8 cellular contexts compared by ENCODE assay signal in genomic region chr5:122311888-122312669, GRCh38. TPM values are rescaled to one million over a fixed set of nuclear protein-coding genes. Genes with fewer than 3 reads are reported as not detected.
DNase-seq lines count a peak whose midpoint lies in the region; ATAC-seq and TF ChIP-seq lines count a peak whose summit lies in the region.

SNCAIP (plus strand) TSS chr5:122312237; CDS start chr5:122391135, 78,898 bp downstream.

- H3K36me3 ChIP-seq in CD8-positive, alpha-beta memory T cell (ENCODE audit: insufficient read depth, low read length) = no peaks in the 10 kb centered on the region

- POLR2A ChIA-PET in activated CD8-positive, alpha-beta T cell treated with anti-CD3 and anti-CD28 coated beads, Interleukin-2, amount 10 ng/mL, durations not matched to agents 7 days and 5 days (lab: Charles Lee) = no interaction called here
- POLR2A ChIA-PET in CD8-positive, alpha-beta memory T cell (lab: Charles Lee) = no interaction called here

- intact Hi-C loops in activated CD4-positive, alpha-beta T cell treated with anti-CD3 and anti-CD28 coated beads, Interleukin-2, amount 10 ng/mL, durations not matched to agents 24 days and 14 days (cut with micrococcal nuclease) = loop anchor here (5.0 kb wide), 1 partner anchor 785 kb away; no protein-coding TSS in a partner anchor

- H3K27me3 ChIP-seq in CD8-positive, alpha-beta memory T cell (ENCODE audit: insufficient read depth, low read length, poor library complexity, severe bottlenecking) = peaks cover 8% of the 10 kb centered on the region

- no peak for DNase-seq in activated CD4-positive, alpha-beta T cell treated with anti-CD3 and anti-CD28 coated beads, Interleukin-2, amount 10 ng/mL, durations not matched to agents 24 days and 14 days
- no peak for DNase-seq in activated CD4-positive, alpha-beta T cell treated with anti-CD3 and anti-CD28 coated beads, Interleukin-2, amount 50 U/mL, for 1 hour
- no peak for DNase-seq in activated CD8-positive, alpha-beta T cell treated with anti-CD3 and anti-CD28 coated beads, Interleukin-2, amount 10 ng/mL, durations not matched to agents 7 days and 5 days
- DNase-seq in glutamatergic neuron = peak; percentile 66
- no peak for DNase-seq in occipital lobe (lab: John Stamatoyannopoulos, UW)
- DNase-seq in CD8-positive, alpha-beta memory T cell = no peak

- H3K9me3 Mint-ChIP-seq in activated CD4-positive, alpha-beta T cell treated with anti-CD3 and anti-CD28 coated beads, Interleukin-2, amount 10 ng/mL, durations not matched to agents 24 days and 14 days = no peaks in the 10 kb centered on the region
- H3K9me3 Mint-ChIP-seq in activated CD8-positive, alpha-beta T cell treated with anti-CD3 and anti-CD28 coated beads, Interleukin-2, amount 10 ng/mL, durations not matched to agents 7 days and 5 days (ENCODE audit: insufficient read depth) = no peaks in the 10 kb centered on the region
- H3K9me3 Mint-ChIP-seq in glutamatergic neuron (ENCODE audit: unreplicated experiment) = no peaks in the 10 kb centered on the region
- H3K9me3 Mint-ChIP-seq in CD8-positive, alpha-beta memory T cell = peaks cover 0 to 10% (median 5%) of the 10 kb centered on the region in 5 donors

- no peak within 1 kb of the TSS for H3K27ac ChIP-seq in CD8-positive, alpha-beta memory T cell (ENCODE audit: low read depth, low read length)

- H3K4me1 Mint-ChIP-seq in activated CD4-positive, alpha-beta T cell treated with anti-CD3 and anti-CD28 coated beads, Interleukin-2, amount 10 ng/mL, durations not matched to agents 24 days and 14 days = peaks cover 2% of the 10 kb centered on the region
- H3K4me1 Mint-ChIP-seq in activated CD8-positive, alpha-beta T cell treated with anti-CD3 and anti-CD28 coated beads, Interleukin-2, amount 10 ng/mL, durations not matched to agents 7 days and 5 days (ENCODE audit: low read depth) = peaks cover 3% of the 10 kb centered on the region
- peaks cover 4% of the 10 kb centered on the region for H3K4me1 Mint-ChIP-seq in glutamatergic neuron (ENCODE audit: low read depth, unreplicated experiment)
- H3K4me1 Mint-ChIP-seq in CD8-positive, alpha-beta memory T cell = peaks cover 2 to 10% (median 6%) of the 10 kb centered on the region in 3 donors

- CTCF ChIA-PET in activated CD8-positive, alpha-beta T cell treated with anti-CD3 and anti-CD28 coated beads, Interleukin-2, amount 10 ng/mL, durations not matched to agents 7 days and 5 days (lab: Charles Lee) = no interaction called here
- CTCF ChIA-PET in CD8-positive, alpha-beta memory T cell (lab: Charles Lee) = no interaction called here

- H3K27me3 Mint-ChIP-seq in activated CD4-positive, alpha-beta T cell treated with anti-CD3 and anti-CD28 coated beads, Interleukin-2, amount 10 ng/mL, durations not matched to agents 24 days and 14 days = peaks cover 53% of the 10 kb centered on the region
- H3K27me3 Mint-ChIP-seq in activated CD8-positive, alpha-beta T cell treated with anti-CD3 and anti-CD28 coated beads, Interleukin-2, amount 10 ng/mL, durations not matched to agents 7 days and 5 days (ENCODE audit: low read depth) = peaks cover 51% of the 10 kb centered on the region
- peaks cover 4% of the 10 kb centered on the region for H3K27me3 Mint-ChIP-seq in glutamatergic neuron (ENCODE audit: unreplicated experiment)
- H3K27me3 Mint-ChIP-seq in CD8-positive, alpha-beta memory T cell = peaks cover 25 to 55% of the 10 kb centered on the region in 2 donors

- H3K4me3 Mint-ChIP-seq in activated CD4-positive, alpha-beta T cell treated with anti-CD3 and anti-CD28 coated beads, Interleukin-2, amount 10 ng/mL, durations not matched to agents 24 days and 14 days = peak within 1 kb of the TSS; percentile 21
- no peak within 1 kb of the TSS for H3K4me3 Mint-ChIP-seq in activated CD8-positive, alpha-beta T cell treated with anti-CD3 and anti-CD28 coated beads, Interleukin-2, amount 10 ng/mL, durations not matched to agents 7 days and 5 days
- H3K4me3 Mint-ChIP-seq in glutamatergic neuron (ENCODE audit: unreplicated experiment) = peak within 1 kb of the TSS; percentile 90
- H3K4me3 Mint-ChIP-seq in CD8-positive, alpha-beta memory T cell = peak within 1 kb of the TSS in 1 of 7 donors; percentile 5

- H3K27ac Mint-ChIP-seq in activated CD4-positive, alpha-beta T cell treated with anti-CD3 and anti-CD28 coated beads, Interleukin-2, amount 10 ng/mL, durations not matched to agents 24 days and 14 days = no peak within 1 kb of the TSS
- H3K27ac Mint-ChIP-seq in activated CD8-positive, alpha-beta T cell treated with anti-CD3 and anti-CD28 coated beads, Interleukin-2, amount 10 ng/mL, durations not matched to agents 7 days and 5 days = no peak within 1 kb of the TSS
- H3K27ac Mint-ChIP-seq in glutamatergic neuron (ENCODE audit: unreplicated experiment) = peak within 1 kb of the TSS; percentile 72
- H3K27ac Mint-ChIP-seq in CD8-positive, alpha-beta memory T cell = no peak within 1 kb of the TSS

- H3K36me3 Mint-ChIP-seq in activated CD4-positive, alpha-beta T cell treated with anti-CD3 and anti-CD28 coated beads, Interleukin-2, amount 10 ng/mL, durations not matched to agents 24 days and 14 days (ENCODE audit: low read depth) = no peaks in the 10 kb centered on the region
- no peaks in the 10 kb centered on the region for H3K36me3 Mint-ChIP-seq in activated CD8-positive, alpha-beta T cell treated with anti-CD3 and anti-CD28 coated beads, Interleukin-2, amount 10 ng/mL, durations not matched to agents 7 days and 5 days (ENCODE audit: low read depth)
- H3K36me3 Mint-ChIP-seq in glutamatergic neuron (ENCODE audit: unreplicated experiment) = no peaks in the 10 kb centered on the region
- no peaks in the 10 kb centered on the region for H3K36me3 Mint-ChIP-seq in CD8-positive, alpha-beta memory T cell

- no peaks in the 10 kb centered on the region for H3K4me1 ChIP-seq in CD8-positive, alpha-beta memory T cell (ENCODE audit: insufficient read depth, low read length)

- H3K4me3 ChIP-seq in CD8-positive, alpha-beta memory T cell (ENCODE audit: low read length) = no peak within 1 kb of the TSS

- TF ChIP-seq CTCF in glutamatergic neuron (IDR thresholded peaks at IDR 0.05; ENCODE audit: partially characterized antibody, unreplicated experiment) = no peak

- H3K9me3 ChIP-seq in CD8-positive, alpha-beta memory T cell (ENCODE audit: low read length) = no peaks in the 10 kb centered on the region

- peak; percentile 54 for ATAC-seq in HG03139 (IDR thresholded peaks at IDR 0.05; ENCODE audit: unreplicated experiment)
- peak; percentile 39 for ATAC-seq in activated CD8-positive, alpha-beta T cell treated with anti-CD3 and anti-CD28 coated beads, Interleukin-2, amount 10 ng/mL, durations not matched to agents 7 days and 5 days
- no peak for ATAC-seq in HG03521 (IDR thresholded peaks at IDR 0.05; ENCODE audit: unreplicated experiment)

RNA-seq across cellular contexts. Expression of gene SNCAIP, which starts in this region (rescaled TPM):
- not detected in 2 replicates for total RNA-seq in activated CD4-positive, alpha-beta T cell treated with anti-CD3 and anti-CD28 coated beads, Interleukin-2, amount 10 ng/mL, durations not matched to agents 24 days and 14 days
- total RNA-seq in activated CD8-positive, alpha-beta T cell treated with anti-CD3 and anti-CD28 coated beads, Interleukin-2, amount 10 ng/mL, durations not matched to agents 7 days and 5 days = not detected
- total RNA-seq in glutamatergic neuron (ENCODE audit: unreplicated experiment) = 6.7 TPM
- 48.2 TPM for total RNA-seq in occipital lobe
- total RNA-seq in CD8-positive, alpha-beta memory T cell = not detected
- polyA plus RNA-seq in CD8-positive, alpha-beta memory T cell = not detected

Comparison
In these comparisons a context has a peak if more than half of its experiments do, and no peak if none do; other contexts are left out.
1. Peak in ATAC-seq in activated CD8-positive, alpha-beta T cell treated with anti-CD3 and anti-CD28 coated beads, Interleukin-2, amount 10 ng/mL, durations not matched to agents 7 days and 5 days; RNA of the gene not detected or under 1 TPM.